ENCODE assay signal across 16 cellular contexts in genomic region chr10:123491692-123492415, GRCh38.
"Had no signal": no experiment of that assay in that cellular context is flagged by ENCODE, and none has a peak within 500 bp of the region (broad histone marks: within the 10 kb centered on the region; RNA-seq: fewer than 3 reads in every experiment).

No MANE protein-coding gene starts in this region.

- H3K9me3 ChIP-seq: esophagus muscularis mucosa, sigmoid colon, spleen had no signal

- DNase-seq: activated CD4-positive, alpha-beta T cell treated with anti-CD3 and anti-CD28 coated beads, Interleukin-2, amount 10 ng/mL, durations not matched to agents 7 days and 5 days; activated CD8-positive, alpha-beta memory T cell treated with anti-CD3 and anti-CD28 coated beads, Interleukin-2, amount 50 U/mL, for 48 hours; activated gamma-delta T cell treated with Interleukin-2 at 50 U/mL for 16 hours; activated T-cell treated with anti-CD3 and anti-CD28 coated beads, Interleukin-2, amount 50 U/mL, for 72 hours; brain microvascular endothelial cell; kidney glomerular epithelial cell; sigmoid colon; spleen had no signal

- H3K27ac ChIP-seq: brain microvascular endothelial cell, coronary artery, esophagus muscularis mucosa, hepatocyte, sigmoid colon, spleen had no signal

- H3K36me3 Mint-ChIP-seq: activated naive CD8-positive, alpha-beta T cell; type B pancreatic cell had no signal

- H3K27me3 ChIP-seq: brain microvascular endothelial cell had no signal

- H3K79me2 ChIP-seq: hepatocyte had no signal

- H3K27ac Mint-ChIP-seq: activated CD4-positive, alpha-beta T cell treated with anti-CD3 and anti-CD28 coated beads, Interleukin-2, amount 10 ng/mL, durations not matched to agents 7 days and 5 days; activated naive CD8-positive, alpha-beta T cell; activated T-cell treated with anti-CD3 and anti-CD28 coated beads, Interleukin-2, amount 50 U/mL, for 72 hours; stimulated activated naive CD8-positive, alpha-beta T cell treated with anti-CD3 and anti-CD28 coated beads, Interleukin-15, Interleukin-2, amounts not matched to agents 100 ng/mL and 50 ng/mL, for 24 hours; type B pancreatic cell had no signal

- H3K4me1 ChIP-seq: sigmoid colon, spleen had no signal

- H3K4me3 Mint-ChIP-seq: activated CD4-positive, alpha-beta T cell treated with anti-CD3 and anti-CD28 coated beads, Interleukin-2, amount 10 ng/mL, durations not matched to agents 7 days and 5 days; activated naive CD8-positive, alpha-beta T cell; activated T-cell treated with anti-CD3 and anti-CD28 coated beads, Interleukin-2, amount 50 U/mL, for 72 hours; central memory CD8-positive, alpha-beta T cell; nephron; stimulated activated naive CD8-positive, alpha-beta T cell treated with anti-CD3 and anti-CD28 coated beads, Interleukin-15, Interleukin-2, amounts not matched to agents 100 ng/mL and 50 ng/mL, for 24 hours; type B pancreatic cell had no signal

- H3K36me3 ChIP-seq: brain microvascular endothelial cell, esophagus muscularis mucosa, sigmoid colon, spleen had no signal

- H3K9me3 Mint-ChIP-seq: activated CD4-positive, alpha-beta T cell treated with anti-CD3 and anti-CD28 coated beads, Interleukin-2, amount 10 ng/mL, durations not matched to agents 7 days and 5 days; central memory CD8-positive, alpha-beta T cell; nephron; stimulated activated naive CD8-positive, alpha-beta T cell treated with anti-CD3 and anti-CD28 coated beads, Interleukin-15, Interleukin-2, amounts not matched to agents 100 ng/mL and 50 ng/mL, for 24 hours; type B pancreatic cell had no signal

- H3K4me3 ChIP-seq: coronary artery, esophagus muscularis mucosa, hepatocyte, sigmoid colon, spleen had no signal

- H3K4me1 Mint-ChIP-seq: activated CD4-positive, alpha-beta T cell treated with anti-CD3 and anti-CD28 coated beads, Interleukin-2, amount 10 ng/mL, durations not matched to agents 7 days and 5 days; central memory CD8-positive, alpha-beta T cell had no signal

- H2AFZ ChIP-seq: hepatocyte had no signal

- H3K27me3 Mint-ChIP-seq: activated CD4-positive, alpha-beta T cell treated with anti-CD3 and anti-CD28 coated beads, Interleukin-2, amount 10 ng/mL, durations not matched to agents 7 days and 5 days had no signal

- H3K4me2 ChIP-seq: hepatocyte had no signal
